12 cellular contexts compared by ENCODE assay signal in genomic region chr10:94358480-94358879, GRCh38. TPM values are rescaled to one million over a fixed set of nuclear protein-coding genes. Genes with fewer than 3 reads are reported as not detected.
DNase-seq lines count a peak whose midpoint lies in the region; ATAC-seq, FAIRE-seq and TF ChIP-seq lines count a peak whose summit lies in the region.
"Had no signal": no experiment of that assay in that cellular context is flagged by ENCODE, and none has a peak within 500 bp of the region (broad histone marks: within the 10 kb centered on the region; RNA-seq: fewer than 3 reads in every experiment).

No MANE protein-coding gene starts in this region.

- H3K4me3 Mint-ChIP-seq in natural killer cell treated with Interleukin-12 subunit alpha and Interleukin-12 subunit beta and Interleukin-15 and Interleukin-18, amount 100 ng/mL, for 72 hours: peak overlapping the region; percentile 51
- H3K4me3 Mint-ChIP-seq in natural killer cell: no peak overlapping the region
- H3K4me3 Mint-ChIP-seq: CD8-positive, alpha-beta T cell had no signal

- peak; percentile 56 for FAIRE-seq in urothelium cell line (lab: Jason Lieb, UNC)

- H3K27me3 Mint-ChIP-seq in natural killer cell treated with Interleukin-12 subunit alpha and Interleukin-12 subunit beta and Interleukin-15 and Interleukin-18, amount 100 ng/mL, for 72 hours: no peaks in the 10 kb centered on the region
- no peaks in the 10 kb centered on the region for H3K27me3 Mint-ChIP-seq in natural killer cell (ENCODE audit: low read depth in 2 of 2)

- peaks cover 34% of the 10 kb centered on the region for H3K36me3 Mint-ChIP-seq in natural killer cell treated with Interleukin-12 subunit alpha and Interleukin-12 subunit beta and Interleukin-15 and Interleukin-18, amount 100 ng/mL, for 72 hours
- H3K36me3 Mint-ChIP-seq in natural killer cell: no peaks in the 10 kb centered on the region

- H3K9me3 Mint-ChIP-seq in natural killer cell treated with Interleukin-12 subunit alpha and Interleukin-12 subunit beta and Interleukin-15 and Interleukin-18, amount 100 ng/mL, for 72 hours: no peaks in the 10 kb centered on the region
- no peaks in the 10 kb centered on the region for H3K9me3 Mint-ChIP-seq in natural killer cell
- H3K9me3 Mint-ChIP-seq: CD8-positive, alpha-beta T cell had no signal

- TF ChIP-seq CTCF in natural killer cell (IDR thresholded peaks at IDR 0.05): no peak
- no peak for TF ChIP-seq CTCF in fibroblast of mammary gland (conservative IDR thresholded peaks at IDR 0.05; ENCODE audit: control insufficient read depth, insufficient read depth, low read depth, low read length)

- no peak overlapping the region for H3K27ac Mint-ChIP-seq in natural killer cell treated with Interleukin-12 subunit alpha and Interleukin-12 subunit beta and Interleukin-15 and Interleukin-18, amount 100 ng/mL, for 72 hours
- peak overlapping the region in 1 of 2 donors; percentile 15 for H3K27ac Mint-ChIP-seq in natural killer cell
- H3K27ac Mint-ChIP-seq: CD8-positive, alpha-beta T cell had no signal

- intact Hi-C loops in natural killer cell (cut with micrococcal nuclease): no loop called here

- no peak for DNase-seq in natural killer cell treated with Interleukin-12 subunit alpha and Interleukin-12 subunit beta and Interleukin-15 and Interleukin-18, amount 100 ng/mL, for 72 hours (ENCODE audit: low spot score)
- DNase-seq in natural killer cell (no peak), RPMI7951 (ENCODE audit: low read depth) (peak; percentile 88), fibroblast of mammary gland (ENCODE audit: low read depth) (peak; percentile 92), urothelium cell line (ENCODE audit: low spot score) (peak; percentile 70), putamen (ENCODE audit: low spot score) (no peak), ecto neural progenitor cell (ENCODE audit: low spot score) (no peak), NCI-H774 (lab: John Stamatoyannopoulos, UW) (no peak)
- DNase-seq: CD8-positive, alpha-beta T cell; dermis blood vessel endothelial cell; Peyer's patch had no signal

- peaks cover 17 to 26% of the 10 kb centered on the region in 2 donors for H3K4me1 Mint-ChIP-seq in natural killer cell treated with Interleukin-12 subunit alpha and Interleukin-12 subunit beta and Interleukin-15 and Interleukin-18, amount 100 ng/mL, for 72 hours (ENCODE audit: low read depth in 2 of 2)
- peaks cover 18 to 38% of the 10 kb centered on the region in 2 donors for H3K4me1 Mint-ChIP-seq in natural killer cell

- H3K4me3 ChIP-seq in fibroblast of mammary gland (ENCODE audit: control insufficient read depth, low read depth, low read length): peak overlapping the region; percentile 8
- H3K4me3 ChIP-seq: lung, Peyer's patch had no signal

- no peak for ATAC-seq in natural killer cell treated with Interleukin-12 subunit alpha and Interleukin-12 subunit beta and Interleukin-15 and Interleukin-18, amount 100 ng/mL, for 72 hours
- ATAC-seq in natural killer cell: no peak
- ATAC-seq: CD8-positive, alpha-beta T cell had no signal

RNA-seq across cellular contexts. Expression of gene NOC3L, which starts 4.3 kb away (rescaled TPM):
- total RNA-seq in natural killer cell treated with Interleukin-12 subunit alpha and Interleukin-12 subunit beta and Interleukin-15 and Interleukin-18, amount 100 ng/mL, for 72 hours: 10 to 100 TPM; 19.9 to 38.0 TPM
- total RNA-seq in natural killer cell: 10 to 100 TPM; 10.8 to 18.6 (median 13.1) TPM
- 31.6 and 40.4 TPM in 2 replicates for total RNA-seq in RPMI7951 (2014; rRNA removed; shearing (Covaris generic))

RNA-seq across cellular contexts. Expression of gene TBC1D12, which starts 43.9 kb away (rescaled TPM):
- 1 to 10 TPM; 1.5 to 1.6 TPM for total RNA-seq in natural killer cell treated with Interleukin-12 subunit alpha and Interleukin-12 subunit beta and Interleukin-15 and Interleukin-18, amount 100 ng/mL, for 72 hours
- total RNA-seq in natural killer cell: 1 to 10 TPM; 1.2 to 4.8 (median 1.8) TPM
- total RNA-seq in RPMI7951 (2014; rRNA removed; shearing (Covaris generic)): 8.7 and 9.4 TPM in 2 replicates

Comparison
In these comparisons a context has a peak if more than half of its experiments do, and no peak if none do; other contexts are left out.
1. DNase-seq: peak in RPMI7951 (single experiment), fibroblast of mammary gland (single experiment) and urothelium cell line (single experiment); none in natural killer cell treated with Interleukin-12 subunit alpha and Interleukin-12 subunit beta and Interleukin-15 and Interleukin-18, amount 100 ng/mL, for 72 hours (single experiment), natural killer cell (single experiment), putamen (single experiment), ecto neural progenitor cell (single experiment) and NCI-H774 (single experiment).